Comparison of ENCODE assay signal across 21 cellular contexts in the genomic region with DNA sequence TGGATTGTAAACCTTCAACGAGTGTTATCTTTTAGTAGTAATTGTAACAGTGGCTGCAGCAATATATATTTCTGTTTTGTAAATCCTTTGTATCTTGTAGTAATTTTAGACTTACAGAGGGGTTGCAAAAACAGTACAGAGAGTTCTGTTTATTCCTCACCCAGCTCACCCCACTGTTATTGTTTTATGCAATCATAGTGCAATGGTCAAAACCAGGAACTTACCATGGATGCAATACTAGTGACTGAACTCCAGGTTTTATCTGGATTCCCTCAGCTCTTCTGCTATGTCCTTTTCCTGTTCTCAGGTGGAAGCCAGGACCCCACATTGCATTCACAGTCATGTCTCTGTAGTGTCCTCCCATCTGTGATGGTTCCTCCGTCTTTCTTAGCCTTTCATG. TPM values are rescaled to one million over a fixed set of nuclear protein-coding genes. Genes with fewer than 3 reads are reported as not detected.
DNase-seq lines count a peak whose midpoint lies in the region; ATAC-seq, FAIRE-seq and TF ChIP-seq lines count a peak whose summit lies in the region.
"Had no signal": no experiment of that assay in that cellular context is flagged by ENCODE, and none has a peak within 500 bp of the region (broad histone marks: within the 10 kb centered on the region; RNA-seq: fewer than 3 reads in every experiment).

No MANE protein-coding gene starts in this region.

- H3K4me1 Mint-ChIP-seq in CD14-positive monocyte, result peaks cover 3% of the 10 kb centered on the region
- peaks cover 28 to 53% (median 40%) of the 10 kb centered on the region in 3 donors for H3K4me1 Mint-ChIP-seq in T-cell
- H3K4me1 Mint-ChIP-seq in nephron progenitor cell, result no peaks in the 10 kb centered on the region
- H3K4me1 Mint-ChIP-seq: IgD-negative memory B cell had no signal

- peak; percentile 43 for FAIRE-seq in A549 (lab: Jason Lieb, UNC)
- FAIRE-seq: GM12878, HTR-8/SVneo had no signal

- DNase-seq in A549 (ENCODE audit: low read depth in 1 of 2, low spot score in 1 of 2) (no peak), CD14-positive monocyte (ENCODE audit: low spot score) (no peak), T-cell (no peak), islet precursor cell (peak; percentile 5), nephron progenitor cell (no peak), NCI-H446 treated with DMSO at 0.1 percent for 48 hours (lab: John Stamatoyannopoulos, UW) (no peak), left cardiac atrium (no peak)
- DNase-seq: Calu3, HCEC 1CT, Kasumi-1, MM.1S, NCI-H1105, NCI-H510A, NCI-H82, SHP77 had no signal

- no peak overlapping the region for H3K4me3 ChIP-seq in A549
- H3K4me3 ChIP-seq: GM12878, GM23338 had no signal

- CTCF ChIA-PET in A549 (lab: Yijun Ruan, JAX) (interaction anchor here (0.6 to 4.0 kb wide), 6 partner anchors 12 to 318 kb away, joined by 3 to 29 read pairs (median 4); no protein-coding TSS in a partner anchor), T-cell (lab: Charles Lee) (interaction anchor here in 1 of 2 donors (1.0 kb wide), 1 partner anchor 14 kb away, joined by 3 read pairs; no protein-coding TSS in a partner anchor)

- peaks cover 9 to 26% (median 21%) of the 10 kb centered on the region in 3 donors for H3K27me3 Mint-ChIP-seq in CD14-positive monocyte (ENCODE audit: low read depth in 3 of 3)
- H3K27me3 Mint-ChIP-seq in T-cell, result peaks cover 0 to 5% of the 10 kb centered on the region in 2 donors
- peaks cover 34% of the 10 kb centered on the region for H3K27me3 Mint-ChIP-seq in nephron progenitor cell (ENCODE audit: low read depth, poor library complexity)

- TF ChIP-seq POLR2A in A549 (IDR thresholded peaks at IDR 0.05; ENCODE audit: low read length), result no peak

- H3K4me2 ChIP-seq in A549, result no peak overlapping the region
- H3K4me2 ChIP-seq: GM23338 had no signal

- ATAC-seq in A549 (no peak), T-cell (replicated peaks in 1 of 4) (no peak), left cardiac atrium (no peak)
- ATAC-seq: GM23338, SK-N-SH treated with all-trans-retinoic acid at 6 μM for 48 hours had no signal

- H3K9me3 ChIP-seq in A549, result no peaks in the 10 kb centered on the region

- TF ChIP-seq RAD21 in A549 (conservative IDR thresholded peaks at IDR 0.05 in 1 of 2, IDR thresholded peaks at IDR 0.05 in 1 of 2), result no peak

- WGBS in A549 (ENCODE audit: missing lambda C conversion rate), result 11% methylated on average over 2 of the region's 2 CpGs

- TF ChIP-seq EP300 in A549 (IDR thresholded peaks at IDR 0.05), result no peak

- intact Hi-C loops in CD14-positive monocyte (cut with micrococcal nuclease), result no loop called here
- intact Hi-C loops in left cardiac atrium (cut with DNase I), result no loop called here

- H3K4me1 ChIP-seq in A549, result no peaks in the 10 kb centered on the region

- H3K27ac Mint-ChIP-seq in CD14-positive monocyte, result no peak overlapping the region
- peak overlapping the region; percentile 76 to 79 for H3K27ac Mint-ChIP-seq in T-cell
- H3K27ac Mint-ChIP-seq in nephron progenitor cell, result no peak overlapping the region
- H3K27ac Mint-ChIP-seq: GM23338, IgD-negative memory B cell had no signal

- H3K9me3 Mint-ChIP-seq in CD14-positive monocyte (peaks cover 0 to 2% (median 0%) of the 10 kb centered on the region in 7 donors), T-cell (no peaks in the 10 kb centered on the region), nephron progenitor cell (no peaks in the 10 kb centered on the region)
- H3K9me3 Mint-ChIP-seq: GM23338, IgD-negative memory B cell had no signal

- H3K4me3 Mint-ChIP-seq in CD14-positive monocyte, result peak overlapping the region; percentile 0 to 21
- peak overlapping the region in 1 of 3 donors; percentile 70 for H3K4me3 Mint-ChIP-seq in T-cell
- no peak overlapping the region for H3K4me3 Mint-ChIP-seq in nephron progenitor cell
- H3K4me3 Mint-ChIP-seq: GM23338, IgD-negative memory B cell had no signal

- no peak for TF ChIP-seq CTCF in A549 (IDR thresholded peaks at IDR 0.05)
- TF ChIP-seq CTCF in CD14-positive monocyte (IDR thresholded peaks at IDR 0.05), result no peak
- TF ChIP-seq CTCF in nephron progenitor cell (IDR thresholded peaks at IDR 0.05), result no peak

- no peak overlapping the region for H3K27ac ChIP-seq in A549

- H3K36me3 Mint-ChIP-seq in CD14-positive monocyte (no peaks in the 10 kb centered on the region), T-cell (no peaks in the 10 kb centered on the region), nephron progenitor cell (ENCODE audit: low read depth) (no peaks in the 10 kb centered on the region)
- H3K36me3 Mint-ChIP-seq: IgD-negative memory B cell had no signal

- POLR2A ChIA-PET in A549 (lab: Yijun Ruan, JAX), result no interaction called here
- POLR2A ChIA-PET in T-cell (lab: Charles Lee), result interaction anchor here (0.6 to 0.8 kb wide), 3 partner anchors 110 to 1957 kb away, joined by 3 to 8 read pairs (median 3); no protein-coding TSS in a partner anchor

TF ChIP-seq in A549, 52 proteins besides CTCF, POLR2A, EP300 and RAD21:
- TF ChIP-seq, protein P1, sequence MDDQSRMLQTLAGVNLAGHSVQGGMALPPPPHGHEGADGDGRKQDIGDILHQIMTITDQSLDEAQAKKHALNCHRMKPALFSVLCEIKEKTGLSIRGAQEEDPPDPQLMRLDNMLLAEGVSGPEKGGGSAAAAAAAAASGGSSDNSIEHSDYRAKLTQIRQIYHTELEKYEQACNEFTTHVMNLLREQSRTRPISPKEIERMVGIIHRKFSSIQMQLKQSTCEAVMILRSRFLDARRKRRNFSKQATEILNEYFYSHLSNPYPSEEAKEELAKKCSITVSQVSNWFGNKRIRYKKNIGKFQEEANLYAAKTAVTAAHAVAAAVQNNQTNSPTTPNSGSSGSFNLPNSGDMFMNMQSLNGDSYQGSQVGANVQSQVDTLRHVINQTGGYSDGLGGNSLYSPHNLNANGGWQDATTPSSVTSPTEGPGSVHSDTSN (IDR thresholded peaks at IDR 0.05), result no peak
- no peak for TF ChIP-seq ESRRA (IDR thresholded peaks at IDR 0.05; ENCODE audit: borderline replicate concordance, low read length)
- TF ChIP-seq, protein P2, sequence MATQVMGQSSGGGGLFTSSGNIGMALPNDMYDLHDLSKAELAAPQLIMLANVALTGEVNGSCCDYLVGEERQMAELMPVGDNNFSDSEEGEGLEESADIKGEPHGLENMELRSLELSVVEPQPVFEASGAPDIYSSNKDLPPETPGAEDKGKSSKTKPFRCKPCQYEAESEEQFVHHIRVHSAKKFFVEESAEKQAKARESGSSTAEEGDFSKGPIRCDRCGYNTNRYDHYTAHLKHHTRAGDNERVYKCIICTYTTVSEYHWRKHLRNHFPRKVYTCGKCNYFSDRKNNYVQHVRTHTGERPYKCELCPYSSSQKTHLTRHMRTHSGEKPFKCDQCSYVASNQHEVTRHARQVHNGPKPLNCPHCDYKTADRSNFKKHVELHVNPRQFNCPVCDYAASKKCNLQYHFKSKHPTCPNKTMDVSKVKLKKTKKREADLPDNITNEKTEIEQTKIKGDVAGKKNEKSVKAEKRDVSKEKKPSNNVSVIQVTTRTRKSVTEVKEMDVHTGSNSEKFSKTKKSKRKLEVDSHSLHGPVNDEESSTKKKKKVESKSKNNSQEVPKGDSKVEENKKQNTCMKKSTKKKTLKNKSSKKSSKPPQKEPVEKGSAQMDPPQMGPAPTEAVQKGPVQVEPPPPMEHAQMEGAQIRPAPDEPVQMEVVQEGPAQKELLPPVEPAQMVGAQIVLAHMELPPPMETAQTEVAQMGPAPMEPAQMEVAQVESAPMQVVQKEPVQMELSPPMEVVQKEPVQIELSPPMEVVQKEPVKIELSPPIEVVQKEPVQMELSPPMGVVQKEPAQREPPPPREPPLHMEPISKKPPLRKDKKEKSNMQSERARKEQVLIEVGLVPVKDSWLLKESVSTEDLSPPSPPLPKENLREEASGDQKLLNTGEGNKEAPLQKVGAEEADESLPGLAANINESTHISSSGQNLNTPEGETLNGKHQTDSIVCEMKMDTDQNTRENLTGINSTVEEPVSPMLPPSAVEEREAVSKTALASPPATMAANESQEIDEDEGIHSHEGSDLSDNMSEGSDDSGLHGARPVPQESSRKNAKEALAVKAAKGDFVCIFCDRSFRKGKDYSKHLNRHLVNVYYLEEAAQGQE (IDR thresholded peaks at IDR 0.05), result no peak
- no peak for TF ChIP-seq FOSL2 (IDR thresholded peaks at IDR 0.05)
- TF ChIP-seq FOSL2 (CRISPR knock-in tag; IDR thresholded peaks at IDR 0.05), result no peak
- no peak for TF ChIP-seq JUNB (IDR thresholded peaks at IDR 0.05)
- TF ChIP-seq HEYL (CRISPR knock-in tag; IDR thresholded peaks at IDR 0.05), result no peak
- no peak for TF ChIP-seq NPAS2 (CRISPR knock-in tag; IDR thresholded peaks at IDR 0.05; ENCODE audit: borderline replicate concordance)

RNA-seq across cellular contexts. Expression of a gene that starts 42.5 kb away (rescaled TPM):
- polyA plus RNA-seq in A549 (2011; rRNA removed), result not detected in 2 replicates
- not detected in 2 replicates for polyA plus RNA-seq in A549 (2012; cell fraction: cytosol; rRNA removed)
- not detected in 2 replicates for polyA plus RNA-seq in A549 (2012; cell fraction: nucleus; rRNA removed)
- polyA plus RNA-seq in A549 (2017; fragmentation: RNase III; extraction: RNeasy Plus Mini Kit Qiagen cat#74134 plus additional on column Dnase treatment), result not detected in 3 replicates
- polyA minus RNA-seq in A549 (2011; rRNA and poly(A)+ RNA removed), result not detected in 2 replicates
- polyA plus RNA-seq in CD14-positive monocyte, result not detected
- not detected for total RNA-seq in T-cell
- total RNA-seq in left cardiac atrium, result not detected
- total RNA-seq: Calu3, GM12878, GM23338, RPMI7951 had no signal
- polyA plus RNA-seq: GM12878, GM23338, IgD-negative memory B cell had no signal

Comparison
In these comparisons a context has a peak if more than half of its experiments do, and no peak if none do; other contexts are left out.
1. H3K27ac Mint-ChIP-seq: peak in T-cell (2 of 2); none in CD14-positive monocyte (0 of 7) and nephron progenitor cell (single experiment).